ENCODE assay signal across 9 cellular contexts in the genomic region with DNA sequence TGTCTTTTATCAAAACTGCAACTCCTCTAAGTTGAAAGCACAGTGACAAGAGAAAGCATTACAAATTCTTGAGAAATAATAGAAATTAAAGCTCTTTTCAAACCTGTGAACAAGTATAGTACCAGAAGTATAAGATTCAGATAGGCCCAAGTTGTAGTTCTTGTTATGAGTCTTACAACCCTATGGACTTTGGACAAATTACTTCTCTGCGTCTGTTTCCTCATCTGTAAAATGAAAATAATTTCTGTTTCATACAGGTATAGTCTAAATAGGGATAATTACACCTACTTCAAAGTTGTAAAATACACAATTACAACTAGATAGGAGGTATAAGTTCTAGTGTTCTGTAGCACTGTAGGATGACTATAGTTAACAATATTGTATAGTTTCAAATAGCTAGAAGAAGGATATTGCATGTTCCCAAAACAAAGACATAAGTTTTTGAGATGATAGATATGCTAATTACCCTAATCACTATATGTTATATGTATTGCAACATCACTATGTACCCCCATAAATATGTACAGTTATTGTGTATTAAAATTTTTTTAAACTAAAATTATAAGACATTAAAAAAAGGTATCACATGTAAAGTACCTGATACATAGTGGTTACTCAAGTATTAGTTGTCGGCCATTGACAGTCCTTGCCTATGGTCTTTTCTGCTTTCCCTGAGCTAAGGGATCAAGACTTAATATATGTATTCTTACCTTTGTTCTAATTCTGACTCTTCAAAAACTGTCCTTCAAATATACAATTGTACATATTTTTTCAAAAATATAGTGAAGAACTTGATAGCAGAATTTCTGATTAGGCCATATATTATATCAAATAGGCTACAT. TPM values are rescaled to one million over a fixed set of nuclear protein-coding genes. Genes with fewer than 3 reads are reported as not detected.
DNase-seq lines count a peak whose midpoint lies in the region; ATAC-seq, FAIRE-seq and TF ChIP-seq lines count a peak whose summit lies in the region.
"Had no signal": no experiment of that assay in that cellular context is flagged by ENCODE, and none has a peak within 500 bp of the region (broad histone marks: within the 10 kb centered on the region; RNA-seq: fewer than 3 reads in every experiment).

No MANE protein-coding gene starts in this region.

- H3K9me3 ChIP-seq in BE2C (no peaks in the 10 kb centered on the region), mesodermal cell (ENCODE audit: control insufficient read depth, low read length) (no peaks in the 10 kb centered on the region)

- peak; percentile 87 for FAIRE-seq in H54 (lab: Jason Lieb, UNC)

- peak overlapping the region; percentile 85 for H3K4me3 ChIP-seq in BE2C (ENCODE audit: low read depth, low read length)
- H3K4me3 ChIP-seq in mesodermal cell (ENCODE audit: extremely low read depth, insufficient read depth, low read length, poor library complexity, severe bottlenecking): peak overlapping the region; percentile 63

- no peak for TF ChIP-seq CTCF in BE2C (IDR thresholded peaks at IDR 0.05; ENCODE audit: low read depth, low read length)

- no peak overlapping the region for H3K27ac ChIP-seq in mesodermal cell (ENCODE audit: low read depth, low read length, severe bottlenecking)

- H3K36me3 ChIP-seq in BE2C (no peaks in the 10 kb centered on the region), mesodermal cell (ENCODE audit: control insufficient read depth, insufficient read depth, low read length) (no peaks in the 10 kb centered on the region)

- H3K27me3 ChIP-seq in BE2C: no peaks in the 10 kb centered on the region

- TF ChIP-seq POLR2A in H54 (IDR thresholded peaks at IDR 0.05; ENCODE audit: low read depth, low read length): no peak

- peak overlapping the region; percentile 56 for H3K4me3 Mint-ChIP-seq in activated T-helper 17 cell treated with anti-CD3 and anti-CD28 coated beads, Interleukin-2, amount 50 U/mL, for 72 hours

- H3K27ac Mint-ChIP-seq in activated T-helper 17 cell treated with anti-CD3 and anti-CD28 coated beads, Interleukin-2, amount 50 U/mL, for 72 hours: no peak overlapping the region

- no peaks in the 10 kb centered on the region for H3K27me3 Mint-ChIP-seq in activated T-helper 17 cell treated with anti-CD3 and anti-CD28 coated beads, Interleukin-2, amount 50 U/mL, for 72 hours
- H3K27me3 Mint-ChIP-seq: naive B cell had no signal

- DNase-seq in BE2C (no peak), H54 (ENCODE audit: insufficient read length, low spot score) (no peak), activated gamma-delta T cell (lab: John Stamatoyannopoulos, UW) (no peak), DMS153 treated with DMSO at 0.1 percent for 48 hours (lab: John Stamatoyannopoulos, UW; ENCODE audit: unreplicated experiment) (no peak)
- no peak for DNase-seq in activated CD8-positive, alpha-beta memory T cell treated with anti-CD3 and anti-CD28 coated beads, Interleukin-2, amount 50 U/mL, for 4 hours
- DNase-seq: naive B cell had no signal

- H3K9me3 Mint-ChIP-seq in activated T-helper 17 cell treated with anti-CD3 and anti-CD28 coated beads, Interleukin-2, amount 50 U/mL, for 72 hours: no peaks in the 10 kb centered on the region
- H3K9me3 Mint-ChIP-seq: naive B cell had no signal

- peaks cover 29% of the 10 kb centered on the region for H3K4me1 Mint-ChIP-seq in activated T-helper 17 cell treated with anti-CD3 and anti-CD28 coated beads, Interleukin-2, amount 50 U/mL, for 72 hours

- H3K36me3 Mint-ChIP-seq in activated T-helper 17 cell treated with anti-CD3 and anti-CD28 coated beads, Interleukin-2, amount 50 U/mL, for 72 hours (ENCODE audit: low read depth): peaks cover 25% of the 10 kb centered on the region
- H3K36me3 Mint-ChIP-seq: naive B cell had no signal

- no peaks in the 10 kb centered on the region; the same call in 1 of the 2 replicates for H3K4me1 ChIP-seq in BE2C
- peaks cover 4% of the 10 kb centered on the region for H3K4me1 ChIP-seq in mesodermal cell (ENCODE audit: control insufficient read depth, insufficient read depth, low read length, poor library complexity, severe bottlenecking)

- ATAC-seq in activated T-helper 17 cell treated with anti-CD3 and anti-CD28 coated beads, Interleukin-2, amount 50 U/mL, for 72 hours (replicated peaks): no peak
- ATAC-seq in HG02610 (IDR thresholded peaks at IDR 0.05; ENCODE audit: unreplicated experiment): no peak

- WGBS in mesodermal cell (ENCODE audit: insufficient coverage in 2 of 2), 2 experiments: no CpG with 5 or more reads among the region's 2 CpGs

RNA-seq across cellular contexts. Expression of a gene that starts 1.8 kb away (rescaled TPM):
- polyA plus RNA-seq in BE2C (2012; ENCODE audit: insufficient read depth, insufficient read length, low read depth): 22.4 TPM
- 1 to 10 TPM; 8.0 to 8.7 TPM for total RNA-seq in activated T-helper 17 cell treated with anti-CD3 and anti-CD28 coated beads, Interleukin-2, amount 50 U/mL, for 72 hours
- polyA plus RNA-seq in mesodermal cell (2013, experiment 1 of 2): 37.4 TPM
- polyA plus RNA-seq in mesodermal cell (2013, experiment 2 of 2): 40.0 TPM
